In genomic region chr7:3267928-3268690, GRCh38 we compare ENCODE assay signal across 11 cellular contexts. TPM values are rescaled to one million over a fixed set of nuclear protein-coding genes. Genes with fewer than 3 reads are reported as not detected.
A peak's percentile ranks its signal among the peaks of the same experiment; 100 is the strongest.
DNase-seq lines count a peak whose midpoint lies in the region; ATAC-seq and TF ChIP-seq lines count a peak whose summit lies in the region.
"Had no signal": no experiment of that assay in that cellular context is flagged by ENCODE, and none has a peak within 500 bp of the region (broad histone marks: within the 10 kb centered on the region; RNA-seq: fewer than 3 reads in every experiment).

No MANE protein-coding gene starts in this region.

- no peaks in the 10 kb centered on the region for H3K4me1 Mint-ChIP-seq in natural killer cell
- no peaks in the 10 kb centered on the region for H3K4me1 Mint-ChIP-seq in activated CD4-positive, alpha-beta T cell treated with anti-CD3 and anti-CD28 coated beads, Interleukin-2, amount 10 ng/mL, durations not matched to agents 7 days and 5 days
- H3K4me1 Mint-ChIP-seq: activated naive CD8-positive, alpha-beta T cell treated with anti-CD3 and anti-CD28 coated beads, Interleukin-2, amount 10 ng/mL, durations not matched to agents 7 days and 5 days had no signal

- TF ChIP-seq CTCF in natural killer cell (IDR thresholded peaks at IDR 0.05) (no peak), BE2C (IDR thresholded peaks at IDR 0.05; ENCODE audit: low read depth, low read length) (no peak)

- ATAC-seq in natural killer cell = no peak
- no peak for ATAC-seq in GM19351 (IDR thresholded peaks at IDR 0.05; ENCODE audit: unreplicated experiment)
- ATAC-seq: WTC11 had no signal

- DNase-seq in DMS 273 (lab: John Stamatoyannopoulos, UW; ENCODE audit: unreplicated experiment) (peak; percentile 96), NCI-H187 (lab: John Stamatoyannopoulos, UW) (peak; percentile 95 to 99), adipocyte (ENCODE audit: low read depth) (peak; percentile 60), kidney tubule cell (ENCODE audit: low spot score) (peak; percentile 48), natural killer cell (no peak), BE2C (no peak)
- DNase-seq in activated CD4-positive, alpha-beta T cell treated with anti-CD3 and anti-CD28 coated beads, Interleukin-2, amount 10 ng/mL, durations not matched to agents 7 days and 5 days = no peak
- DNase-seq: activated naive CD8-positive, alpha-beta T cell treated with anti-CD3 and anti-CD28 coated beads, Interleukin-2, amount 10 ng/mL, durations not matched to agents 7 days and 5 days; psoas muscle had no signal

- intact Hi-C loops in natural killer cell (cut with micrococcal nuclease) = no loop called here

- H3K27me3 ChIP-seq in adipocyte (replicated peaks; ENCODE audit: control insufficient read depth, insufficient read depth, low read length) = peaks cover 15% of the 10 kb centered on the region
- H3K27me3 ChIP-seq in BE2C = no peaks in the 10 kb centered on the region

- H3K9me3 ChIP-seq in adipocyte (ENCODE audit: control insufficient read depth, low read length) (no peaks in the 10 kb centered on the region), BE2C (no peaks in the 10 kb centered on the region)
- H3K9me3 ChIP-seq: psoas muscle had no signal

- H3K36me3 Mint-ChIP-seq in natural killer cell = no peaks in the 10 kb centered on the region
- H3K36me3 Mint-ChIP-seq in activated CD4-positive, alpha-beta T cell treated with anti-CD3 and anti-CD28 coated beads, Interleukin-2, amount 10 ng/mL, durations not matched to agents 7 days and 5 days (ENCODE audit: low read depth) = no peaks in the 10 kb centered on the region
- H3K36me3 Mint-ChIP-seq: activated naive CD8-positive, alpha-beta T cell treated with anti-CD3 and anti-CD28 coated beads, Interleukin-2, amount 10 ng/mL, durations not matched to agents 7 days and 5 days; WTC11 had no signal

- H3K9me3 Mint-ChIP-seq in natural killer cell = no peaks in the 10 kb centered on the region
- H3K9me3 Mint-ChIP-seq in activated CD4-positive, alpha-beta T cell treated with anti-CD3 and anti-CD28 coated beads, Interleukin-2, amount 10 ng/mL, durations not matched to agents 7 days and 5 days = no peaks in the 10 kb centered on the region
- H3K9me3 Mint-ChIP-seq: activated naive CD8-positive, alpha-beta T cell treated with anti-CD3 and anti-CD28 coated beads, Interleukin-2, amount 10 ng/mL, durations not matched to agents 7 days and 5 days; WTC11 had no signal

- CTCF ChIA-PET in activated CD4-positive, alpha-beta T cell treated with anti-CD3 and anti-CD28 coated beads, Interleukin-2, amount 10 ng/mL, durations not matched to agents 7 days and 5 days (lab: Charles Lee) = interaction anchor here (0.6 to 1.3 kb wide), 2 partner anchors 14 to 248 kb away, joined by 3 to 5 read pairs; no protein-coding TSS in a partner anchor

- H3K4me3 Mint-ChIP-seq in natural killer cell = no peak overlapping the region
- H3K4me3 Mint-ChIP-seq in activated CD4-positive, alpha-beta T cell treated with anti-CD3 and anti-CD28 coated beads, Interleukin-2, amount 10 ng/mL, durations not matched to agents 7 days and 5 days = no peak overlapping the region
- H3K4me3 Mint-ChIP-seq: activated naive CD8-positive, alpha-beta T cell treated with anti-CD3 and anti-CD28 coated beads, Interleukin-2, amount 10 ng/mL, durations not matched to agents 7 days and 5 days; WTC11 had no signal

- POLR2A ChIA-PET in activated CD4-positive, alpha-beta T cell treated with anti-CD3 and anti-CD28 coated beads, Interleukin-2, amount 10 ng/mL, durations not matched to agents 7 days and 5 days (lab: Charles Lee) = no interaction called here

- no peak overlapping the region for H3K9ac ChIP-seq in adipocyte (ENCODE audit: low read length)

- no peaks in the 10 kb centered on the region for H3K36me3 ChIP-seq in adipocyte (ENCODE audit: control insufficient read depth, insufficient read depth, low read length, severe bottlenecking)
- no peaks in the 10 kb centered on the region for H3K36me3 ChIP-seq in BE2C

- peaks cover 15 to 18% of the 10 kb centered on the region in 2 donors for H3K27me3 Mint-ChIP-seq in natural killer cell (ENCODE audit: low read depth in 2 of 2)
- H3K27me3 Mint-ChIP-seq in activated CD4-positive, alpha-beta T cell treated with anti-CD3 and anti-CD28 coated beads, Interleukin-2, amount 10 ng/mL, durations not matched to agents 7 days and 5 days = peaks cover 17% of the 10 kb centered on the region

- H3K4me1 ChIP-seq in adipocyte (ENCODE audit: control insufficient read depth, insufficient read depth, low read length) (peaks cover 10% of the 10 kb centered on the region), BE2C (no peaks in the 10 kb centered on the region)
- H3K4me1 ChIP-seq: psoas muscle had no signal

- H3K4me3 ChIP-seq in adipocyte (ENCODE audit: low read length) (no peak overlapping the region), BE2C (ENCODE audit: low read depth, low read length) (no peak overlapping the region)
- H3K4me3 ChIP-seq: psoas muscle had no signal

- no peak overlapping the region for H3K27ac Mint-ChIP-seq in natural killer cell
- no peak overlapping the region for H3K27ac Mint-ChIP-seq in activated CD4-positive, alpha-beta T cell treated with anti-CD3 and anti-CD28 coated beads, Interleukin-2, amount 10 ng/mL, durations not matched to agents 7 days and 5 days
- H3K27ac Mint-ChIP-seq: activated naive CD8-positive, alpha-beta T cell treated with anti-CD3 and anti-CD28 coated beads, Interleukin-2, amount 10 ng/mL, durations not matched to agents 7 days and 5 days; WTC11 had no signal

RNA-seq across cellular contexts. Expression of gene SDK1, which starts 32.9 kb away (rescaled TPM):
- total RNA-seq in natural killer cell = under 1 TPM in 2 of 3 donors, not detected in 1; 0.05 to 0.11 TPM
- 0.25 TPM for polyA plus RNA-seq in BE2C (2012; ENCODE audit: insufficient read depth, insufficient read length, low read depth)
- under 1 TPM; 0.10 to 0.17 TPM for total RNA-seq in activated CD4-positive, alpha-beta T cell treated with anti-CD3 and anti-CD28 coated beads, Interleukin-2, amount 10 ng/mL, durations not matched to agents 7 days and 5 days

Comparison
In these comparisons a context has a peak if more than half of its experiments do, and no peak if none do; other contexts are left out.
1. DNase-seq: peak in DMS 273 (single experiment), NCI-H187 (2 of 2), adipocyte (single experiment) and kidney tubule cell (single experiment); none in natural killer cell (single experiment), BE2C (single experiment) and activated CD4-positive, alpha-beta T cell treated with anti-CD3 and anti-CD28 coated beads, Interleukin-2, amount 10 ng/mL, durations not matched to agents 7 days and 5 days (single experiment).